Comparison of ENCODE assay signal across 24 cellular contexts in the genomic region with DNA sequence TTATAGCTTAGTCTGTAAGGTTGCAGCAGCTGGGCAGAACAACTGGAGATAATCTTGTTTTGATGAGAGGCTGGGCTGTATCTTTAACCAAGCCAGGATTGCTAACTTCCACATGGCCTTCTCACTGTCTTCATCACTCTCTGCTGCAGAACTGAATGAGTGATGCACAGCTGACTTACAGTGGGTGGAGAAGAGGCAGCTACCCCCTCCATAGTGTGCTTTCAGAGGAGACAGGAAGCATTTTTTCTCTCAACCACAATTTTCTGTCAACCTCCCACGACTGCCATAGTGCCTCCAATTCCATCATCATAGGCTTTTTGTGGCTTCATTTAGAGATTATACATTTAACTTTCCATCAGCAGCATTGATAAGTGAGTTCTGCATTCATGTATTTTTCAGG.
"Had no signal": no experiment of that assay in that cellular context is flagged by ENCODE, and none has a peak within 500 bp of the region (broad histone marks: within the 10 kb centered on the region; RNA-seq: fewer than 3 reads in every experiment).

No MANE protein-coding gene starts in this region.

- H3K27me3 ChIP-seq: body of pancreas, esophagus squamous epithelium, gastroesophageal sphincter had no signal

- DNase-seq: activated B cell treated with CpG ODN at 0.5 μM for 24 hours; activated CD4-positive, alpha-beta T cell treated with anti-CD3 and anti-CD28 coated beads for 48 hours; activated CD4-positive, alpha-beta T cell treated with anti-CD3 and anti-CD28 coated beads, Interleukin-2, amount 50 U/mL, for 1 hour; activated CD4-positive, alpha-beta T cell treated with anti-CD3 and anti-CD28 coated beads, Interleukin-2, amount 50 U/mL, for 48 hours; activated CD8-positive, alpha-beta memory T cell treated with anti-CD3 and anti-CD28 coated beads for 24 hours; activated CD8-positive, alpha-beta T cell treated with anti-CD3 and anti-CD28 coated beads for 36 hours; activated effector memory CD4-positive, alpha-beta T cell treated with Interleukin-2 at 50 U/mL for 16 hours; activated gamma-delta T cell treated with Interleukin-2 at 50 U/mL for 16 hours; activated naive CD4-positive, alpha-beta T cell treated with anti-CD3 and anti-CD28 coated beads, Interleukin-2, amount 50 U/mL, for 16 hours; activated naive CD4-positive, alpha-beta T cell treated with Interleukin-2 at 50 U/mL for 16 hours; activated T-cell treated with anti-CD3 and anti-CD28 coated beads, Interleukin-2, amount 50 U/mL, for 4 hours; amniotic stem cell; body of pancreas; effector CD8-positive, alpha-beta T cell; esophagus squamous epithelium; foreskin melanocyte; T-helper 1 cell; T-helper 17 cell; T1000; WERI-Rb-1 had no signal

- ATAC-seq: activated CD4-positive, CD25-positive, alpha-beta regulatory T cell treated with anti-CD3 and anti-CD28 coated beads, Interleukin-2, amount 50 U/mL, for 24 hours; activated CD8-positive, alpha-beta T cell treated with anti-CD3 and anti-CD28 coated beads for 36 hours; activated T-cell treated with anti-CD3 and anti-CD28 coated beads, Interleukin-2, amount 50 U/mL, for 4 hours; activated T-helper 17 cell treated with anti-CD3 and anti-CD28 coated beads, Interleukin-2, amount 50 U/mL, for 72 hours; body of pancreas; gastroesophageal sphincter; T-helper 17 cell had no signal

- H3K9me3 ChIP-seq: body of pancreas, esophagus squamous epithelium, gastroesophageal sphincter had no signal

- H3K36me3 ChIP-seq: esophagus squamous epithelium, gastroesophageal sphincter, WERI-Rb-1 had no signal

- H3K27ac ChIP-seq: body of pancreas, epithelial cell of prostate, esophagus squamous epithelium, gastroesophageal sphincter, WERI-Rb-1 had no signal

- H3K4me3 ChIP-seq: body of pancreas, esophagus squamous epithelium, gastroesophageal sphincter had no signal

- H3K4me1 ChIP-seq: body of pancreas, esophagus squamous epithelium, gastroesophageal sphincter had no signal
